Comparison of ENCODE assay signal across 1 cellular context in the genomic region with DNA sequence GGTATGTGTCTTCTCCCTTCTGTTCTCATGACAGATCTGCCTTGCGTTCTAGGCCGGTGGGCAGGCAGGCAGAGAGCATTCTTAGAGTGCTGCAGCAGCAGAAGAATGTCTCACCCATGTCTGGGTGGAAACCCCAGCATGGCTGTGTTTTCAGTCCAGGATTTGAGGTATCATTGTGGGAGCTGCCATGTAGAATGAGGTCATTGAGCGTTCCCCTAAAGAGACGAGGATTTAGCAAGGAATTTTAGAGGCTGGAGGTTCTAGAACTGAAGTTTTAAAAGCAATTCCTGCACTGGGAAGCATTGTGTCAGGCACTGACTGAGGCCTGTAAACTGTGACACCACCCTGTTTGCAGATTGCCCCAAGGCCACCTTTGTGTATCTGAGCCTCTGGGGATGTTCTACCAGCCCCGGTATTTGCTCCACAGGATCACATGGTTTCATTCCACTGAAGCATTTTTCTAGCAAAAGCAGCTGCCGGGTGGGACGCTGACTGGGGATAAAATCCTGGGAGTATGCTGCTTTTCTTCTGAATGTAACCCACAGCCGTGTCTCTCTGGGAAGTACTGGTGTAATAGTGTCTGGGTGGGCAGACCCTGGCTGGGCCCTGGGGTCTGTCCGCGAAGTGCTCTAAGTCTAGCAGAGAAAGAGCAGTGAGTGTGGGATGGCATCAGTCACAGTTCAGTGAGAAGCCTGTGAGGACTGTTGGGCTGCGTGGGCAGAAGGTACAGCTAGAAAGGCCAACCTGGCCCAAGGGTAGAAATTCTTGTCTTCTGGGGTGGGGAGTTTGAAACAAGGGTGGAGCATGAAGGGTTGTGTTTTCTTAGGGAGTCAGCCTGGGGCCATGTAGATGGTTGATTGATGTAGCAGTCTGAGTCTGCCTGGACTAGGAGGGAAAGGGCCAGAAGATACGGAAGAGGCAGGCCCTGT.
TF ChIP-seq lines count a peak whose summit lies in the region.

No MANE protein-coding gene starts in this region.

TF ChIP-seq in WTC11, 78 proteins besides CTCF, POLR2A, EP300 and RAD21 (continued from another document):
- no peak for TF ChIP-seq E2F4 (CRISPR knock-in tag; IDR thresholded peaks at IDR 0.05; ENCODE audit: borderline replicate concordance, low read depth)
